Comparison of ENCODE assay signal across 8 cellular contexts in the genomic region with DNA sequence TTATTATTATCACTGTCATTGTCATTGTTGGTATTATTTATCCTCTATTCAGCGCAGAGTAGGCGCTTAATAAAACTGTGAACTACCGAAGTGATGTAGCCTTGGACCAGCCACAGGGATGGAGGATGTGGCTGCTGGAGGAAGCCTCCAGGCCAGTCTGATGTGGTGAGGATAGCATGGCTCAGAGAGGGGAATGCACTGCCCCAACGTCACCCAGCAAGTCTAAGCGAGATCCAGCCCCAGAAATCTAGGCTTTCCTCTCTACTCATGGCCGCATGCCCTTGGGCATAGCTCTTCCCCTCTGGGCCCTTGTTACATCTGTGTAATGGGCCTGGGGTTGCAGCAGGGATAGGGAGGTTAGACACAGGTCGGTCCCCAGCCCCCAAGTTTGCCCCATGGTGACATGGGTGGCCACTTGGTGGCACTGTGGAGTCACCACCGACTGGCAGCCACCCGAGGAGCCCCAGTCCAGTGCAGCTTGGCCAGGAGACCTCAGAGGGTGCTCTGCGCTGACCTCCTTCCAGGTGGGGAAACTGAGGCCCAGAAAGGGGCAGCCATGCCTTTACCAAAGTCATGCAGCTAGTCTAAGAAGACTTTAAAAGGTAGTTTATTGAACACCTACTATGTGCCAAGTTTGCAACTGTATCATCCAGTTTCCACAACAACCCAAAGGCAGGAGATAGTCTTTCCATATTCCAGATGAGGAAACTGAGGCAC.
A peak's percentile ranks its signal among the peaks of the same experiment; 100 is the strongest.
DNase-seq lines count a peak whose midpoint lies in the region; ATAC-seq and TF ChIP-seq lines count a peak whose summit lies in the region.

No MANE protein-coding gene starts in this region.

- H3K4me3 ChIP-seq in AG09309 (ENCODE audit: control insufficient read depth, low read depth, low read length) (no peak overlapping the region), endodermal cell (ENCODE audit: low read length) (no peak overlapping the region)

- H3K4me1 ChIP-seq in endodermal cell (ENCODE audit: control insufficient read depth, insufficient read depth, low read length), result no peaks in the 10 kb centered on the region

- H3K36me3 ChIP-seq in endodermal cell (ENCODE audit: control insufficient read depth, insufficient read depth, low read length), result no peaks in the 10 kb centered on the region

- no peak overlapping the region for H3K27ac ChIP-seq in endodermal cell (ENCODE audit: low read depth, low read length)

- intact Hi-C loops in natural killer cell (cut with micrococcal nuclease), result no loop called here

- no peak overlapping the region for H3K4me3 Mint-ChIP-seq in endodermal cell
- H3K4me3 Mint-ChIP-seq in natural killer cell, result no peak overlapping the region

- no peak overlapping the region for H3K9ac ChIP-seq in endodermal cell (ENCODE audit: extremely low read depth, low read length, poor library complexity, severe bottlenecking)

- TF ChIP-seq CTCF in AG09309 (IDR thresholded peaks at IDR 0.05; ENCODE audit: control insufficient read depth, insufficient read depth, low read depth, low read length, missing control alignments), result peak; percentile 86
- no peak for TF ChIP-seq CTCF in GM13976 (IDR thresholded peaks at IDR 0.05; ENCODE audit: borderline replicate concordance, control extremely low read depth, extremely low read depth, insufficient read depth, missing control alignments)
- TF ChIP-seq CTCF in endodermal cell (conservative IDR thresholded peaks at IDR 0.05), result peak; percentile 93
- TF ChIP-seq CTCF in natural killer cell (IDR thresholded peaks at IDR 0.05), result peak; percentile 13

- WGBS in endodermal cell (ENCODE audit: insufficient coverage in 1 of 2, insufficient read length in 1 of 2), 2 experiments, result 55 to 64% methylated on average over 6 to 10 of the region's 10 CpGs

- H3K27ac Mint-ChIP-seq in endodermal cell, result no peak overlapping the region
- H3K27ac Mint-ChIP-seq in natural killer cell, result no peak overlapping the region

- H3K4me1 Mint-ChIP-seq in endodermal cell (no peaks in the 10 kb centered on the region), natural killer cell (peaks cover 0 to 5% of the 10 kb centered on the region in 2 donors)

- DNase-seq in AG09309 (ENCODE audit: low read depth) (no peak), GM13976 (ENCODE audit: low spot score) (peak; percentile 52), RPMI7951 (ENCODE audit: low read depth) (peak; percentile 49), endodermal cell (peak; percentile 93), natural killer cell (no peak), OCI-M2 (lab: John Stamatoyannopoulos, UW; ENCODE audit: unreplicated experiment) (no peak)

- no peaks in the 10 kb centered on the region for H3K36me3 Mint-ChIP-seq in endodermal cell (ENCODE audit: low read depth)
- no peaks in the 10 kb centered on the region for H3K36me3 Mint-ChIP-seq in natural killer cell

- in situ Hi-C loops in GM13976 (cut with MboI; ENCODE audit: low sequenced_read_pairs, unreplicated experiment), result no loop called here

- peaks cover 9% of the 10 kb centered on the region for H3K27me3 Mint-ChIP-seq in endodermal cell (ENCODE audit: insufficient read depth)
- H3K27me3 Mint-ChIP-seq in natural killer cell (ENCODE audit: low read depth in 2 of 2), result peaks cover 0 to 15% of the 10 kb centered on the region in 2 donors

- ATAC-seq in natural killer cell (peak in 1 of 3 donors; percentile 39), HG02588 (IDR thresholded peaks at IDR 0.05; ENCODE audit: unreplicated experiment) (no peak), HG02623 (IDR thresholded peaks at IDR 0.05; ENCODE audit: unreplicated experiment) (no peak)

- peaks cover 3% of the 10 kb centered on the region for H3K9me3 Mint-ChIP-seq in endodermal cell
- no peaks in the 10 kb centered on the region for H3K9me3 Mint-ChIP-seq in natural killer cell

- H3K9me3 ChIP-seq in endodermal cell (ENCODE audit: control insufficient read depth, low read length), result no peaks in the 10 kb centered on the region

- no peaks in the 10 kb centered on the region for H3K27me3 ChIP-seq in endodermal cell (ENCODE audit: control insufficient read depth, insufficient read depth, low read length, poor library complexity, severe bottlenecking)

Comparison
In these comparisons a context has a peak if more than half of its experiments do, and no peak if none do; other contexts are left out.
1. DNase-seq: peak in GM13976 (single experiment), RPMI7951 (single experiment) and endodermal cell (single experiment); none in AG09309 (single experiment), natural killer cell (single experiment) and OCI-M2 (single experiment).